In genomic region chr11:113324250-113324649, GRCh38 we compare ENCODE assay signal across 28 cellular contexts.
"Had no signal": no experiment of that assay in that cellular context is flagged by ENCODE, and none has a peak within 500 bp of the region (broad histone marks: within the 10 kb centered on the region; RNA-seq: fewer than 3 reads in every experiment).

No MANE protein-coding gene starts in this region.

- DNase-seq: stimulated activated CD4-positive, alpha-beta T cell treated with anti-CD3 and anti-CD28 coated beads, Interleukin-2, amount 100 ng/mL, for 48 hours; stimulated activated CD4-positive, alpha-beta T cell treated with anti-CD3 and anti-CD28 coated beads, Interleukin-4, amount 100 ng/mL, for 1 hour; stimulated activated CD4-positive, alpha-beta T cell treated with anti-CD3 and anti-CD28 coated beads, Interleukin-4, amount 100 ng/mL, for 24 hours; stimulated activated CD4-positive, alpha-beta T cell treated with anti-CD3 and anti-CD28 coated beads, Interleukin-4, amount 100 ng/mL, for 4 hours; stimulated activated CD8-positive, alpha-beta memory T cell treated with anti-CD3 and anti-CD28 coated beads, Interleukin-4, amount 100 ng/mL, for 48 hours; stimulated activated naive B cell treated with anti-CD40 and anti-IgM and Interleukin-4, amounts not matched to agents 10 μg/mL and 1 μg/mL and 100 μg/mL, for 72 hours; stimulated activated naive CD4-positive, alpha-beta T cell; stimulated activated naive CD4-positive, alpha-beta T cell treated with Interleukin-2 at 50 U/mL for 16 hours; stimulated activated naive CD8-positive, alpha-beta T cell treated with anti-CD3 and anti-CD28 coated beads, Interleukin-15, amount 100 ng/mL, for 72 hours; stimulated activated naive CD8-positive, alpha-beta T cell treated with anti-CD3 and anti-CD28 coated beads, Interleukin-15, Interleukin-2, amounts not matched to agents 100 U/mL and 50 U/mL, for 24 hours; stomach; substantia nigra; testis; thyroid gland; tibial artery; transverse colon; trophoblast cell; upper lobe of left lung; upper lobe of right lung; uterus had no signal

- H3K4me3 ChIP-seq: stomach, suprapubic skin, testis, thoracic aorta, thyroid gland, tibial artery, tibial nerve, transverse colon, upper lobe of left lung, upper lobe of right lung, uterus, vagina had no signal

- H3K27ac ChIP-seq: stomach, suprapubic skin, testis, thoracic aorta, thyroid gland, tibial artery, tibial nerve, transverse colon, upper lobe of left lung, upper lobe of right lung, uterus, vagina had no signal

- H3K36me3 ChIP-seq: uterus had no signal

- ATAC-seq: stimulated activated effector memory CD8-positive, alpha-beta T cell treated with anti-CD3 and anti-CD28 coated beads, Interleukin-12 subunit alpha, Interleukin-12 subunit beta, amount 100 ng/mL, for 72 hours; stimulated activated memory B cell treated with anti-CD40 and anti-IgM and Interleukin-4, amounts not matched to agents 10 μg/mL and 1 μg/mL and 100 μg/mL, for 72 hours; stimulated activated naive B cell treated with anti-CD40 and anti-IgM and Interleukin-4, amounts not matched to agents 10 μg/mL and 1 μg/mL and 100 μg/mL, for 72 hours; stimulated activated naive CD8-positive, alpha-beta T cell treated with anti-CD3 and anti-CD28 coated beads, Interleukin-15, amount 100 ng/mL, for 72 hours; stimulated activated naive CD8-positive, alpha-beta T cell treated with anti-CD3 and anti-CD28 coated beads, Interleukin-15, Interleukin-2, amounts not matched to agents 100 U/mL and 50 U/mL, for 24 hours; upper lobe of right lung had no signal

- H3K4me1 Mint-ChIP-seq: stimulated activated memory B cell treated with anti-CD40 and anti-IgM and Interleukin-4, amounts not matched to agents 10 μg/mL and 1 μg/mL and 100 μg/mL, for 72 hours; stimulated activated naive B cell treated with anti-CD40 and anti-IgM and Interleukin-4, amounts not matched to agents 10 μg/mL and 1 μg/mL and 100 μg/mL, for 72 hours; stimulated activated naive CD8-positive, alpha-beta T cell treated with anti-CD3 and anti-CD28 coated beads, Interleukin-15, amount 100 ng/mL, for 72 hours had no signal

- H3K9me3 ChIP-seq: stomach, suprapubic skin, testis, thoracic aorta, thyroid gland, tibial artery, transverse colon, upper lobe of left lung, upper lobe of right lung, uterus, vagina had no signal

- H3K27me3 Mint-ChIP-seq: stimulated activated memory B cell treated with anti-CD40 and anti-IgM and Interleukin-4, amounts not matched to agents 10 μg/mL and 1 μg/mL and 100 μg/mL, for 72 hours; stimulated activated naive B cell treated with anti-CD40 and anti-IgM and Interleukin-4, amounts not matched to agents 10 μg/mL and 1 μg/mL and 100 μg/mL, for 72 hours; stimulated activated naive CD8-positive, alpha-beta T cell treated with anti-CD3 and anti-CD28 coated beads, Interleukin-15, amount 100 ng/mL, for 72 hours; stimulated activated naive CD8-positive, alpha-beta T cell treated with anti-CD3 and anti-CD28 coated beads, Interleukin-15, Interleukin-2, amounts not matched to agents 100 ng/mL and 50 ng/mL, for 24 hours; type B pancreatic cell had no signal

- H3K4me1 ChIP-seq: stomach, suprapubic skin, testis, thyroid gland, tibial artery, transverse colon, upper lobe of left lung, upper lobe of right lung, uterus, vagina had no signal

- H3K9me3 Mint-ChIP-seq: stimulated activated effector memory CD8-positive, alpha-beta T cell treated with anti-CD3 and anti-CD28 coated beads, Interleukin-12 subunit alpha, Interleukin-12 subunit beta, amount 100 ng/mL, for 72 hours; stimulated activated memory B cell treated with anti-CD40 and anti-IgM and Interleukin-4, amounts not matched to agents 10 μg/mL and 1 μg/mL and 100 μg/mL, for 72 hours; stimulated activated naive B cell treated with anti-CD40 and anti-IgM and Interleukin-4, amounts not matched to agents 10 μg/mL and 1 μg/mL and 100 μg/mL, for 72 hours; stimulated activated naive CD8-positive, alpha-beta T cell treated with anti-CD3 and anti-CD28 coated beads, Interleukin-15, amount 100 ng/mL, for 72 hours; stimulated activated naive CD8-positive, alpha-beta T cell treated with anti-CD3 and anti-CD28 coated beads, Interleukin-15, Interleukin-2, amounts not matched to agents 100 ng/mL and 50 ng/mL, for 24 hours had no signal

- H3K27me3 ChIP-seq: stomach, suprapubic skin, testis, thyroid gland, tibial artery, tibial nerve, transverse colon, upper lobe of left lung, upper lobe of right lung, uterus, vagina had no signal

- H3K4me3 Mint-ChIP-seq: stimulated activated effector memory CD8-positive, alpha-beta T cell treated with anti-CD3 and anti-CD28 coated beads, Interleukin-12 subunit alpha, Interleukin-12 subunit beta, amount 100 ng/mL, for 72 hours; stimulated activated memory B cell treated with anti-CD40 and anti-IgM and Interleukin-4, amounts not matched to agents 10 μg/mL and 1 μg/mL and 100 μg/mL, for 72 hours; stimulated activated naive B cell treated with anti-CD40 and anti-IgM and Interleukin-4, amounts not matched to agents 10 μg/mL and 1 μg/mL and 100 μg/mL, for 72 hours; stimulated activated naive CD8-positive, alpha-beta T cell treated with anti-CD3 and anti-CD28 coated beads, Interleukin-15, amount 100 ng/mL, for 72 hours; stimulated activated naive CD8-positive, alpha-beta T cell treated with anti-CD3 and anti-CD28 coated beads, Interleukin-15, Interleukin-2, amounts not matched to agents 100 ng/mL and 50 ng/mL, for 24 hours; type B pancreatic cell had no signal

- H3K27ac Mint-ChIP-seq: stimulated activated effector memory CD8-positive, alpha-beta T cell treated with anti-CD3 and anti-CD28 coated beads, Interleukin-12 subunit alpha, Interleukin-12 subunit beta, amount 100 ng/mL, for 72 hours; stimulated activated memory B cell treated with anti-CD40 and anti-IgM and Interleukin-4, amounts not matched to agents 10 μg/mL and 1 μg/mL and 100 μg/mL, for 72 hours; stimulated activated naive B cell treated with anti-CD40 and anti-IgM and Interleukin-4, amounts not matched to agents 10 μg/mL and 1 μg/mL and 100 μg/mL, for 72 hours; stimulated activated naive CD8-positive, alpha-beta T cell treated with anti-CD3 and anti-CD28 coated beads, Interleukin-15, Interleukin-2, amounts not matched to agents 100 ng/mL and 50 ng/mL, for 24 hours; type B pancreatic cell had no signal
